Comparison of ENCODE assay signal across 9 cellular contexts in genomic region chr5:157574456-157575095, GRCh38. TPM values are rescaled to one million over a fixed set of nuclear protein-coding genes. Genes with fewer than 3 reads are reported as not detected.
DNase-seq lines count a peak whose midpoint lies in the region; ATAC-seq and TF ChIP-seq lines count a peak whose summit lies in the region.
"Had no signal": no experiment of that assay in that cellular context is flagged by ENCODE, and none has a peak within 500 bp of the region (broad histone marks: within the 10 kb centered on the region; RNA-seq: fewer than 3 reads in every experiment).

No MANE protein-coding gene starts in this region.

- in situ Hi-C loops in ACHN (cut with HindIII; ENCODE audit: low pct_ligation_motif_present, low pct_unique_long_range_greater_than_20kb, low sequenced_read_pairs): no loop called here

- no peak for TF ChIP-seq CTCF in kidney epithelial cell (IDR thresholded peaks at IDR 0.05; ENCODE audit: insufficient read depth, low read length, poor library complexity, severe bottlenecking)

- peak overlapping the region; percentile 85 for H3K27ac ChIP-seq in stomach smooth muscle (ENCODE audit: low read length)
- H3K27ac ChIP-seq: C4-2B had no signal

- peak; percentile 11 for DNase-seq in activated CD4-positive, alpha-beta T cell treated with anti-CD3 and anti-CD28 coated beads for 1 hour
- no peak for DNase-seq in activated CD4-positive, alpha-beta T cell treated with anti-CD3 and anti-CD28 coated beads, Interleukin-2, amount 50 U/mL, for 1 hour
- DNase-seq in adipocyte (ENCODE audit: low read depth): peak; percentile 57
- DNase-seq in kidney epithelial cell (ENCODE audit: low read depth): no peak
- no peak for DNase-seq in ACHN

- H3K9me3 ChIP-seq in adipocyte (ENCODE audit: control insufficient read depth, low read length): no peaks in the 10 kb centered on the region
- no peaks in the 10 kb centered on the region for H3K9me3 ChIP-seq in stomach smooth muscle (ENCODE audit: control insufficient read depth in 2 of 2, low read length in 2 of 2)

- no peaks in the 10 kb centered on the region for H3K27me3 ChIP-seq in adipocyte (replicated peaks; ENCODE audit: control insufficient read depth, insufficient read depth, low read length)
- H3K27me3 ChIP-seq in kidney epithelial cell (ENCODE audit: control insufficient read depth, insufficient read depth, low read length): no peaks in the 10 kb centered on the region
- no peaks in the 10 kb centered on the region for H3K27me3 ChIP-seq in stomach smooth muscle (ENCODE audit: control insufficient read depth in 1 of 2, insufficient read depth in 2 of 2, low read length in 2 of 2)

- ATAC-seq in HG02938 (IDR thresholded peaks at IDR 0.05; ENCODE audit: unreplicated experiment) (no peak), GM18517 (IDR thresholded peaks at IDR 0.05; ENCODE audit: unreplicated experiment) (no peak)

- H3K36me3 ChIP-seq in adipocyte (ENCODE audit: control insufficient read depth, insufficient read depth, low read length, severe bottlenecking): no peaks in the 10 kb centered on the region
- no peaks in the 10 kb centered on the region for H3K36me3 ChIP-seq in kidney epithelial cell (ENCODE audit: control insufficient read depth, insufficient read depth, low read length)
- H3K36me3 ChIP-seq in stomach smooth muscle (ENCODE audit: control insufficient read depth in 2 of 2, insufficient read depth in 2 of 2, low read length in 2 of 2): peaks cover 3 to 11% of the 10 kb centered on the region in 2 donors

- peak overlapping the region; percentile 88 for H3K4me3 ChIP-seq in adipocyte (ENCODE audit: low read length)
- peak overlapping the region; percentile 69 for H3K4me3 ChIP-seq in kidney epithelial cell (ENCODE audit: low read depth, low read length)
- peak overlapping the region; percentile 87 to 93 for H3K4me3 ChIP-seq in stomach smooth muscle (ENCODE audit: low read length in 2 of 2)

- H3K4me1 ChIP-seq in adipocyte (ENCODE audit: control insufficient read depth, insufficient read depth, low read length): peaks cover 11% of the 10 kb centered on the region
- peaks cover 33% of the 10 kb centered on the region for H3K4me1 ChIP-seq in stomach smooth muscle (ENCODE audit: control insufficient read depth, insufficient read depth, low read length)

- H3K9ac ChIP-seq in adipocyte (ENCODE audit: low read length) (peak overlapping the region; percentile 75), stomach smooth muscle (ENCODE audit: low read length in 2 of 2) (peak overlapping the region; percentile 87 to 93)

RNA-seq across cellular contexts. Expression of gene ADAM19, which starts 1.0 kb away (rescaled TPM):
- total RNA-seq in kidney epithelial cell: 61.0 and 75.2 TPM in 2 replicates

Comparison
In these comparisons a context has a peak if more than half of its experiments do, and no peak if none do; other contexts are left out.
1. DNase-seq: peak in activated CD4-positive, alpha-beta T cell treated with anti-CD3 and anti-CD28 coated beads for 1 hour (single experiment) and adipocyte (single experiment); none in activated CD4-positive, alpha-beta T cell treated with anti-CD3 and anti-CD28 coated beads, Interleukin-2, amount 50 U/mL, for 1 hour (single experiment), kidney epithelial cell (single experiment) and ACHN (single experiment).
2. Peak in every context shown above with its lines, with median percentiles within 50 percentile points of each other: H3K4me3 ChIP-seq.